Comparison of ENCODE assay signal across 8 cellular contexts in genomic region chr1:119948342-119949214, GRCh38.
A peak's percentile ranks its signal among the peaks of the same experiment; 100 is the strongest.
DNase-seq lines count a peak whose midpoint lies in the region; ATAC-seq and TF ChIP-seq lines count a peak whose summit lies in the region.

No MANE protein-coding gene starts in this region.

- no peaks in the 10 kb centered on the region for H3K27me3 Mint-ChIP-seq in memory B cell

- TF ChIP-seq CTCF in GM13976 (IDR thresholded peaks at IDR 0.05; ENCODE audit: borderline replicate concordance, control extremely low read depth, extremely low read depth, insufficient read depth, missing control alignments): peak; percentile 91

- peaks cover 2% of the 10 kb centered on the region for H3K4me1 Mint-ChIP-seq in memory B cell

- no peak overlapping the region for H3K27ac Mint-ChIP-seq in memory B cell

- peaks cover 32% of the 10 kb centered on the region for H3K36me3 Mint-ChIP-seq in memory B cell

- no peaks in the 10 kb centered on the region for H3K9me3 Mint-ChIP-seq in memory B cell

- DNase-seq in GM13976 (ENCODE audit: low spot score) (peak; percentile 48), NCI-H748 (lab: John Stamatoyannopoulos, UW; ENCODE audit: unreplicated experiment) (peak; percentile 81), ecto neural progenitor cell (ENCODE audit: low spot score) (peak; percentile 81), memory B cell (ENCODE audit: low spot score in 2 of 2) (peak; percentile 39 to 46)
- DNase-seq in activated CD4-positive, alpha-beta T cell treated with anti-CD3 and anti-CD28 coated beads, Interleukin-2, amount 50 U/mL, for 4 hours: peak; percentile 63 to 71
- DNase-seq in stimulated activated CD8-positive, alpha-beta memory T cell treated with anti-CD3 and anti-CD28 coated beads, Interleukin-15, amount 100 ng/mL, for 24 hours (ENCODE audit: low read depth): peak; percentile 33

- in situ Hi-C loops in GM13976 (cut with MboI; ENCODE audit: low sequenced_read_pairs, unreplicated experiment): no loop called here

- ATAC-seq in HG03442 (IDR thresholded peaks at IDR 0.05; ENCODE audit: unreplicated experiment): peak; percentile 68
- peak; percentile 70 for ATAC-seq in memory B cell (ENCODE audit: low read depth)
- ATAC-seq in HG02970 (IDR thresholded peaks at IDR 0.05; ENCODE audit: low FRiP score, unreplicated experiment): no peak

- no peak overlapping the region for H3K4me3 Mint-ChIP-seq in memory B cell
